Comparison of ENCODE assay signal across 18 cellular contexts in genomic region chr19:6599866-6600454, GRCh38. TPM values are rescaled to one million over a fixed set of nuclear protein-coding genes. Genes with fewer than 3 reads are reported as not detected.
"Had no signal": no experiment of that assay in that cellular context is flagged by ENCODE, and none has a peak within 500 bp of the region (broad histone marks: within the 10 kb centered on the region; RNA-seq: fewer than 3 reads in every experiment).

No MANE protein-coding gene starts in this region.

- DNase-seq: activated CD4-positive, alpha-beta T cell treated with anti-CD3 and anti-CD28 coated beads, Interleukin-2, amount 50 U/mL, for 1 hour; activated CD4-positive, CD25-positive, alpha-beta regulatory T cell; activated naive CD4-positive, alpha-beta T cell treated with anti-CD3 and anti-CD28 coated beads, Interleukin-2, amount 50 U/mL, for 16 hours; adrenal gland; esophagus squamous epithelium; foreskin fibroblast; glutamatergic neuron; pancreas; retina; stimulated activated CD4-positive, alpha-beta T cell treated with anti-CD3 and anti-CD28 coated beads, Interleukin-15, amount 100 ng/mL, for 24 hours; stimulated activated CD4-positive, alpha-beta T cell treated with anti-CD3 and anti-CD28 coated beads, Interleukin-4, amount 100 ng/mL, for 24 hours had no signal

- H3K27me3 ChIP-seq: adrenal gland, pancreas, tibial nerve had no signal

- H3K36me3 ChIP-seq: adrenal gland, esophagus squamous epithelium, pancreas, tibial nerve had no signal

- H3K4me1 ChIP-seq: adrenal gland, pancreas, tibial nerve had no signal

- H3K9me3 ChIP-seq: adrenal gland, esophagus squamous epithelium, pancreas had no signal

- H3K4me3 ChIP-seq: adrenal gland, esophagus squamous epithelium, pancreas, tibial nerve had no signal

- H3K4me3 Mint-ChIP-seq: mesothelial cell of epicardium, neural crest cell had no signal

- FAIRE-seq: colon had no signal

- H3K27ac ChIP-seq: adrenal gland, esophagus squamous epithelium, pancreas, tibial nerve had no signal

- H3K27ac Mint-ChIP-seq: mesothelial cell of epicardium had no signal

- ATAC-seq: pancreas had no signal

RNA-seq across cellular contexts. Expression of gene CD70, which starts 9.0 kb away (rescaled TPM):
- total RNA-seq: cardiac septum, lower leg skin, mesothelial cell of epicardium, neural crest cell, subcutaneous adipose tissue had no signal
- polyA plus RNA-seq: pancreas had no signal
